Comparison of ENCODE assay signal across 16 cellular contexts in the genomic region with DNA sequence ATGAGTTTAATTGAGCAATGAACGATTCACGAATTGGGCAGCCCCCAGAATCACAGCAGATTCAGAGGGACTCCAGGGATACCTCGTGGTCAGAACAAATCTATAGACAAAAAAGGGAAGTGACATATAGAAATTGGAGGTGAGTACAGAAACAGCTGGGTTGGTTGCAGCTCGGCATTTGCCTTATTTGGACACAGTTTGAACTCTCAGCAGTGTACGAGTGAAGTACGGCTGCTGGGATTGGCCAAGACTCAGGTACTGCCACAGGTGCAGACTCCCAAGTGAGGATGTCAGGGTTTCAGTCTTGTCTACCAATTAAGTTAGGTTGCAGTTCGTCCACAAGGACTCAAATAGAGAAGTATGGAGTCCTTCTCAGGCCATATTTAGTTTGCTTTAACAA. TPM values are rescaled to one million over a fixed set of nuclear protein-coding genes. Genes with fewer than 3 reads are reported as not detected.
DNase-seq lines count a peak whose midpoint lies in the region; ATAC-seq and TF ChIP-seq lines count a peak whose summit lies in the region.
"Had no signal": no experiment of that assay in that cellular context is flagged by ENCODE, and none has a peak within 500 bp of the region (broad histone marks: within the 10 kb centered on the region; RNA-seq: fewer than 3 reads in every experiment).

No MANE protein-coding gene starts in this region.

- peaks cover 59% of the 10 kb centered on the region for H3K4me1 Mint-ChIP-seq in activated CD8-positive, alpha-beta memory T cell treated with anti-CD3 and anti-CD28 coated beads, Interleukin-2, amount 10 ng/mL, durations not matched to agents 7 days and 5 days
- H3K4me1 Mint-ChIP-seq in IgD-negative memory B cell (peaks cover 35 to 48% (median 38%) of the 10 kb centered on the region in 3 donors), T-helper 17 cell (peaks cover 21% of the 10 kb centered on the region)
- peaks cover 40% of the 10 kb centered on the region for H3K4me1 Mint-ChIP-seq in stimulated activated effector memory CD8-positive, alpha-beta T cell treated with anti-CD3 and anti-CD28 coated beads, Interleukin-12 subunit alpha, Interleukin-12 subunit beta, amount 100 ng/mL, for 72 hours

- H3K9me3 Mint-ChIP-seq in activated CD8-positive, alpha-beta memory T cell treated with anti-CD3 and anti-CD28 coated beads, Interleukin-2, amount 10 ng/mL, durations not matched to agents 7 days and 5 days (ENCODE audit: low read depth), result no peaks in the 10 kb centered on the region
- H3K9me3 Mint-ChIP-seq in IgD-negative memory B cell, result peaks cover 0 to 7% (median 0%) of the 10 kb centered on the region in 3 donors
- H3K9me3 Mint-ChIP-seq in stimulated activated effector memory CD8-positive, alpha-beta T cell treated with anti-CD3 and anti-CD28 coated beads, Interleukin-12 subunit alpha, Interleukin-12 subunit beta, amount 100 ng/mL, for 72 hours, result no peaks in the 10 kb centered on the region
- H3K9me3 Mint-ChIP-seq: activated naive CD4-positive, alpha-beta T cell treated with anti-CD3 and anti-CD28 coated beads, Interleukin-2, amount 50 U/mL, for 24 hours had no signal

- no peak for TF ChIP-seq CTCF in gastroesophageal sphincter (IDR thresholded peaks at IDR 0.05)

- ATAC-seq in activated CD8-positive, alpha-beta memory T cell treated with anti-CD3 and anti-CD28 coated beads, Interleukin-2, amount 10 ng/mL, durations not matched to agents 7 days and 5 days, result no peak
- ATAC-seq in T-helper 17 cell (no peak), gastroesophageal sphincter (no peak), aorta (ENCODE audit: low FRiP score) (no peak), GM19023 (IDR thresholded peaks at IDR 0.05; ENCODE audit: unreplicated experiment) (no peak)
- ATAC-seq in stimulated activated effector memory CD8-positive, alpha-beta T cell treated with anti-CD3 and anti-CD28 coated beads, Interleukin-12 subunit alpha, Interleukin-12 subunit beta, amount 100 ng/mL, for 72 hours, result no peak

- H3K36me3 ChIP-seq in gastroesophageal sphincter, result no peaks in the 10 kb centered on the region
- H3K36me3 ChIP-seq in aorta (ENCODE audit: control insufficient read depth in 1 of 2, insufficient read depth in 2 of 2, low read length in 1 of 2), result no peaks in the 10 kb centered on the region

- no peak for DNase-seq in activated CD8-positive, alpha-beta memory T cell treated with anti-CD3 and anti-CD28 coated beads, Interleukin-2, amount 10 ng/mL, durations not matched to agents 7 days and 5 days
- no peak for DNase-seq in activated CD8-positive, alpha-beta memory T cell treated with anti-CD3 and anti-CD28 coated beads, Interleukin-2, amount 50 U/mL, for 4 hours
- DNase-seq in T-helper 17 cell (no peak), aorta (no peak)
- DNase-seq in stimulated activated effector memory CD8-positive, alpha-beta T cell treated with anti-CD3 and anti-CD28 coated beads, Interleukin-12 subunit alpha, Interleukin-12 subunit beta, amount 100 ng/mL, for 72 hours (ENCODE audit: low spot score in 2 of 2), result no peak
- DNase-seq: GOT3, mesendoderm, NCI-H146, occipital lobe had no signal

- peaks cover 4% of the 10 kb centered on the region for H3K27me3 Mint-ChIP-seq in activated CD8-positive, alpha-beta memory T cell treated with anti-CD3 and anti-CD28 coated beads, Interleukin-2, amount 10 ng/mL, durations not matched to agents 7 days and 5 days
- H3K27me3 Mint-ChIP-seq in IgD-negative memory B cell, result no peaks in the 10 kb centered on the region
- H3K27me3 Mint-ChIP-seq in T-helper 17 cell, result peaks cover 6% of the 10 kb centered on the region
- H3K27me3 Mint-ChIP-seq: activated naive CD4-positive, alpha-beta T cell treated with anti-CD3 and anti-CD28 coated beads, Interleukin-2, amount 50 U/mL, for 24 hours had no signal

- H3K27ac ChIP-seq in gastroesophageal sphincter (no peak overlapping the region), aorta (ENCODE audit: low read depth in 1 of 2, low read length in 2 of 2) (no peak overlapping the region)
- H3K27ac ChIP-seq: SK-N-MC, VCaP had no signal

- CTCF ChIA-PET in activated CD8-positive, alpha-beta memory T cell treated with anti-CD3 and anti-CD28 coated beads, Interleukin-2, amount 10 ng/mL, durations not matched to agents 7 days and 5 days (lab: Charles Lee), result interaction anchor here (0.9 to 1.8 kb wide), 12 partner anchors 8 to 282 kb away, joined by 3 to 6 read pairs (median 3); no protein-coding TSS in a partner anchor

- H3K27ac Mint-ChIP-seq in activated CD8-positive, alpha-beta memory T cell treated with anti-CD3 and anti-CD28 coated beads, Interleukin-2, amount 10 ng/mL, durations not matched to agents 7 days and 5 days, result peak overlapping the region; percentile 85
- H3K27ac Mint-ChIP-seq in IgD-negative memory B cell (peak overlapping the region; percentile 95 to 99 (median 98)), T-helper 17 cell (peak overlapping the region; percentile 19)
- peak overlapping the region; percentile 81 for H3K27ac Mint-ChIP-seq in stimulated activated effector memory CD8-positive, alpha-beta T cell treated with anti-CD3 and anti-CD28 coated beads, Interleukin-12 subunit alpha, Interleukin-12 subunit beta, amount 100 ng/mL, for 72 hours

- TF ChIP-seq EP300 in gastroesophageal sphincter (IDR thresholded peaks at IDR 0.05), result no peak

- H3K4me3 Mint-ChIP-seq in activated CD8-positive, alpha-beta memory T cell treated with anti-CD3 and anti-CD28 coated beads, Interleukin-2, amount 10 ng/mL, durations not matched to agents 7 days and 5 days, result no peak overlapping the region
- peak overlapping the region in 3 of 4 donors; percentile 66 to 84 (median 75) for H3K4me3 Mint-ChIP-seq in IgD-negative memory B cell
- H3K4me3 Mint-ChIP-seq in T-helper 17 cell, result no peak overlapping the region
- H3K4me3 Mint-ChIP-seq in stimulated activated effector memory CD8-positive, alpha-beta T cell treated with anti-CD3 and anti-CD28 coated beads, Interleukin-12 subunit alpha, Interleukin-12 subunit beta, amount 100 ng/mL, for 72 hours, result peak overlapping the region; percentile 55

- TF ChIP-seq POLR2A in gastroesophageal sphincter (IDR thresholded peaks at IDR 0.05), result no peak

- H3K36me3 Mint-ChIP-seq in activated CD8-positive, alpha-beta memory T cell treated with anti-CD3 and anti-CD28 coated beads, Interleukin-2, amount 10 ng/mL, durations not matched to agents 7 days and 5 days, result peaks cover 14% of the 10 kb centered on the region
- peaks cover 10% of the 10 kb centered on the region for H3K36me3 Mint-ChIP-seq in IgD-negative memory B cell
- no peaks in the 10 kb centered on the region for H3K36me3 Mint-ChIP-seq in T-helper 17 cell (ENCODE audit: low read depth)
- H3K36me3 Mint-ChIP-seq in stimulated activated effector memory CD8-positive, alpha-beta T cell treated with anti-CD3 and anti-CD28 coated beads, Interleukin-12 subunit alpha, Interleukin-12 subunit beta, amount 100 ng/mL, for 72 hours, result peaks cover 11% of the 10 kb centered on the region

- H3K9me3 ChIP-seq in T-helper 17 cell (ENCODE audit: control insufficient read depth, low read length, poor library complexity, severe bottlenecking), result no peaks in the 10 kb centered on the region
- H3K9me3 ChIP-seq in gastroesophageal sphincter, result no peaks in the 10 kb centered on the region
- H3K9me3 ChIP-seq in aorta (ENCODE audit: control insufficient read depth, low read length), result no peaks in the 10 kb centered on the region

- H3K27me3 ChIP-seq in gastroesophageal sphincter (peaks cover 11% of the 10 kb centered on the region), aorta (ENCODE audit: control insufficient read depth in 1 of 2, insufficient read depth in 2 of 2, low read length in 1 of 2) (no peaks in the 10 kb centered on the region)

- intact Hi-C loops in aorta (cut with DNase I), result no loop called here

- H3K4me3 ChIP-seq in gastroesophageal sphincter (no peak overlapping the region), aorta (ENCODE audit: low read length in 2 of 2) (no peak overlapping the region)
- H3K4me3 ChIP-seq: SK-N-MC had no signal

- H3K4me1 ChIP-seq in gastroesophageal sphincter (peaks cover 0 to 23% (median 3%) of the 10 kb centered on the region in 3 donors), aorta (ENCODE audit: control insufficient read depth in 1 of 2, insufficient read depth in 2 of 2, low read length in 2 of 2) (no peaks in the 10 kb centered on the region)

- WGBS in gastroesophageal sphincter (ENCODE audit: low coverage in 1 of 2), 2 donors, result 65 to 73% methylated on average over 5 of the region's 7 CpGs
- WGBS in aorta, 2 donors, result 79 to 85% methylated on average over 7 of the region's 7 CpGs

RNA-seq across cellular contexts. Expression of a gene that starts 28.2 kb away (rescaled TPM):
- total RNA-seq in activated CD8-positive, alpha-beta memory T cell treated with anti-CD3 and anti-CD28 coated beads, Interleukin-2, amount 10 ng/mL, durations not matched to agents 7 days and 5 days, result not detected
- polyA plus RNA-seq in IgD-negative memory B cell (not detected), aorta (not detected)
- total RNA-seq in T-helper 17 cell (not detected), gastroesophageal sphincter (not detected), aorta (not detected)
- total RNA-seq: occipital lobe, temporal lobe had no signal

RNA-seq across cellular contexts. Expression of a gene that starts 28.3 kb away (rescaled TPM):
- total RNA-seq in activated CD8-positive, alpha-beta memory T cell treated with anti-CD3 and anti-CD28 coated beads, Interleukin-2, amount 10 ng/mL, durations not matched to agents 7 days and 5 days, result 10 to 100 TPM; 52.2 to 72.7 TPM
- polyA plus RNA-seq in IgD-negative memory B cell, result 10.0 TPM
- total RNA-seq in T-helper 17 cell, result 10 to 100 TPM; 83.9 to 89.9 TPM
- total RNA-seq in gastroesophageal sphincter, result 10 to 100 TPM; 31.1 to 48.6 (median 43.0) TPM
- total RNA-seq in aorta, result 10 to 100 TPM; 64.4 to 82.7 TPM
- 10 to 100 TPM in 1 of 2 donors, 1 to 10 TPM in 1; 5.1 to 17.8 TPM for polyA plus RNA-seq in aorta

Comparison
In these comparisons a context has a peak if more than half of its experiments do, and no peak if none do; other contexts are left out.
1. H3K27ac Mint-ChIP-seq: peak in every context shown above with its lines; median percentile 98 in IgD-negative memory B cell; 85 in activated CD8-positive, alpha-beta memory T cell treated with anti-CD3 and anti-CD28 coated beads, Interleukin-2, amount 10 ng/mL, durations not matched to agents 7 days and 5 days; 81 in stimulated activated effector memory CD8-positive, alpha-beta T cell treated with anti-CD3 and anti-CD28 coated beads, Interleukin-12 subunit alpha, Interleukin-12 subunit beta, amount 100 ng/mL, for 72 hours; 19 in T-helper 17 cell.
2. H3K4me3 Mint-ChIP-seq: peak in IgD-negative memory B cell (3 of 4) and stimulated activated effector memory CD8-positive, alpha-beta T cell treated with anti-CD3 and anti-CD28 coated beads, Interleukin-12 subunit alpha, Interleukin-12 subunit beta, amount 100 ng/mL, for 72 hours (single experiment); none in activated CD8-positive, alpha-beta memory T cell treated with anti-CD3 and anti-CD28 coated beads, Interleukin-2, amount 10 ng/mL, durations not matched to agents 7 days and 5 days (single experiment) and T-helper 17 cell (single experiment).